In genomic region chr1:56566040-56566774, GRCh38 we compare ENCODE assay signal across 20 cellular contexts. TPM values are rescaled to one million over a fixed set of nuclear protein-coding genes. Genes with fewer than 3 reads are reported as not detected.
DNase-seq lines count a peak whose midpoint lies in the region; ATAC-seq and TF ChIP-seq lines count a peak whose summit lies in the region.
"Had no signal": no experiment of that assay in that cellular context is flagged by ENCODE, and none has a peak within 500 bp of the region (broad histone marks: within the 10 kb centered on the region; RNA-seq: fewer than 3 reads in every experiment).

No MANE protein-coding gene starts in this region.

- CTCF ChIA-PET in HEK293T (lab: Yijun Ruan, JAX): no interaction called here

- DNase-seq in HEK293T (ENCODE audit: extremely low spot score) (no peak), left colon (no peak), sciatic nerve (ENCODE audit: low spot score) (no peak), NCI-H345 (lab: John Stamatoyannopoulos, UW) (no peak), NOMO-1 treated with DMSO at 0.1 percent for 48 hours (lab: John Stamatoyannopoulos, UW; ENCODE audit: unreplicated experiment) (no peak)
- DNase-seq in stimulated activated CD4-positive, alpha-beta T cell treated with anti-CD3 and anti-CD28 coated beads, Interleukin-12 subunit alpha, Interleukin-12 subunit beta, amount 100 ng/mL, for 4 hours: no peak
- no peak for DNase-seq in activated naive CD4-positive, alpha-beta T cell treated with anti-CD3 and anti-CD28 coated beads, Interleukin-2, amount 50 U/mL, for 16 hours
- DNase-seq: activated CD4-positive, alpha-beta T cell treated with anti-CD3 and anti-CD28 coated beads, Interleukin-2, amount 50 U/mL, for 1 hour; activated naive CD4-positive, alpha-beta T cell treated with anti-CD3 and anti-CD28 coated beads for 36 hours; activated T-cell treated with anti-CD3 and anti-CD28 coated beads for 4 hours; EL; Karpas-422; NCI-H1105 treated with DMSO at 0.1 percent for 48 hours; NCI-H82; nucleus accumbens; stimulated activated CD4-positive, alpha-beta T cell treated with anti-CD3 and anti-CD28 coated beads, Interleukin-4, amount 100 ng/mL, for 24 hours had no signal

- POLR2A ChIA-PET in HEK293T (lab: Yijun Ruan, JAX): no interaction called here

- H3K27ac ChIP-seq in cingulate gyrus (ENCODE audit: low read depth, low read length): peak overlapping the region; percentile 11
- H3K27ac ChIP-seq: HL-60, suprapubic skin had no signal

- intact Hi-C loops in left colon (cut with DNase I, micrococcal nuclease) (no loop called here), sciatic nerve (cut with DNase I) (no loop called here)

- peak; percentile 86 for ATAC-seq in left colon
- ATAC-seq in sciatic nerve: peak; percentile 8
- ATAC-seq: Panc1 had no signal

TF ChIP-seq in HEK293T, 16 proteins besides CTCF, POLR2A, EP300 and RAD21:
- TF ChIP-seq L3MBTL2 (conservative IDR thresholded peaks at IDR 0.05) (peak; percentile 41; the same call in 1 of the 2 replicates), BHLHE40 (IDR thresholded peaks at IDR 0.05; ENCODE audit: borderline replicate concordance) (no peak), FOXK2 (IDR thresholded peaks at IDR 0.05) (no peak), HDGF (IDR thresholded peaks at IDR 0.05; ENCODE audit: borderline replicate concordance) (no peak)
TF ChIP-seq in HEK293T: peak in this region for 1.

RNA-seq across cellular contexts. Expression of gene PLPP3, which starts 13.2 kb away (rescaled TPM):
- total RNA-seq in left colon (10 to 100 TPM; 29.8 to 46.5 TPM), sciatic nerve (198 TPM)
- total RNA-seq: activated naive CD4-positive, alpha-beta T cell treated with anti-CD3 and anti-CD28 coated beads for 36 hours had no signal
